In genomic region chr7:90152642-90153253, GRCh38 we compare ENCODE assay signal across 9 cellular contexts. TPM values are rescaled to one million over a fixed set of nuclear protein-coding genes. Genes with fewer than 3 reads are reported as not detected.
DNase-seq lines count a peak whose midpoint lies in the region; ATAC-seq, FAIRE-seq and TF ChIP-seq lines count a peak whose summit lies in the region.
"Not testable (repeated sequence)": the region's sequence is repeated elsewhere in the genome, so short reads cannot be mapped to it uniquely, and the experiment has no call there.
"Had no signal": no experiment of that assay in that cellular context is flagged by ENCODE, and none has a peak within 500 bp of the region (broad histone marks: within the 10 kb centered on the region; RNA-seq: fewer than 3 reads in every experiment).

No MANE protein-coding gene starts in this region.

- not testable (repeated sequence) for H3K4me2 ChIP-seq in PC-3 (ENCODE audit: low read length); GM12878 (ENCODE audit: control insufficient read depth, insufficient read depth)

- not testable (repeated sequence) for H3K27me3 ChIP-seq in HAP-1 (ENCODE audit: low read depth); PC-3 (ENCODE audit: low read length); GM12878 (replicated peaks in 1 of 2; ENCODE audit: control insufficient read depth in 2 of 2, insufficient read depth in 2 of 2, low read length in 1 of 2); gastroesophageal sphincter

- not testable (repeated sequence) for H3K9ac ChIP-seq in PC-3 (ENCODE audit: low read length); GM12878 (ENCODE audit: control insufficient read depth, insufficient read depth, low read length)

- RAD21 ChIA-PET in GM12878 (lab: Charles Lee; ENCODE audit: unreplicated experiment) = interaction anchor here (0.7 to 3.9 kb wide), 16 partner anchors 35 to 479 kb away, joined by 3 to 41 read pairs (median 5); partner anchors contain the start of gene STEAP2

- CTCF ChIA-PET in PC-3 (lab: Charles Lee) (interaction anchor here (0.6 to 0.7 kb wide), 3 partner anchors 59 to 275 kb away, joined by 3 read pairs; partner anchors contain the start of gene STEAP2), GM12878 (lab: Yijun Ruan, JAX) (interaction anchor here (0.6 to 4.7 kb wide), 25 partner anchors 27 to 303 kb away, joined by 3 to 55 read pairs (median 7); no protein-coding TSS in a partner anchor)

- peak; percentile 58 for TF ChIP-seq CTCF in PC-3 (conservative IDR thresholded peaks at IDR 0.05; ENCODE audit: low read depth, low read length)
- peak; percentile 30 to 47 (median 33); a peak in 5 of 6 replicates for TF ChIP-seq CTCF in GM12878 (IDR thresholded peaks at IDR 0.05 in 2 of 3, conservative IDR thresholded peaks at IDR 0.05 in 1 of 3; ENCODE audit: control insufficient read depth in 2 of 3, extremely low read depth in 1 of 3, insufficient read depth in 1 of 3, low read depth in 3 of 3, low read length in 3 of 3)
- peak; percentile 49 to 71 (median 66) for TF ChIP-seq CTCF in gastroesophageal sphincter (IDR thresholded peaks at IDR 0.05)
- TF ChIP-seq CTCF in natural killer cell (IDR thresholded peaks at IDR 0.05) = peak; percentile 59

- not testable (repeated sequence) for BruUV-seq in PC-3 (replicated peaks; lab: Mats Ljungman, UMichigan); GM12878 (replicated peaks; lab: Mats Ljungman, UMichigan)

- H3K9me3 ChIP-seq in HAP-1; PC-3 (ENCODE audit: low read length); GM12878 (replicated peaks; ENCODE audit: control insufficient read depth, insufficient read depth, low read length); gastroesophageal sphincter: not testable (repeated sequence)

- TF ChIP-seq EP300 in GM12878 (IDR thresholded peaks at IDR 0.05; ENCODE audit: borderline replicate concordance in 1 of 2, control insufficient read depth in 1 of 2, low read depth in 2 of 2, low read length in 2 of 2); gastroesophageal sphincter (IDR thresholded peaks at IDR 0.05): not testable (repeated sequence)

- ATAC-seq in PC-3, GM12878, gastroesophageal sphincter, natural killer cell: not testable (repeated sequence)

- POLR2A ChIA-PET in PC-3 (lab: Charles Lee; ENCODE audit: unreplicated experiment) = not testable (repeated sequence)
- POLR2A ChIA-PET in GM12878 (lab: Charles Lee) = interaction anchor here (0.6 to 0.7 kb wide), 2 partner anchors 98 to 117 kb away, joined by 3 to 6 read pairs; no protein-coding TSS in a partner anchor

- in situ Hi-C loops in HAP-1 (cut with MboI; ENCODE audit: low sequenced_read_pairs) (loop anchor here (10.0 to 25.0 kb wide), 2 partner anchors 110 to 282 kb away; no protein-coding TSS in a partner anchor), GM12878 (cut with MboI) (loop anchor here (5.0 kb wide), 1 partner anchor 280 kb away; no protein-coding TSS in a partner anchor)

- TF ChIP-seq POLR2A in GM12878 (IDR thresholded peaks at IDR 0.05; ENCODE audit: low read depth, low read length); gastroesophageal sphincter (IDR thresholded peaks at IDR 0.05): not testable (repeated sequence)

- TF ChIP-seq RAD21 in GM12878 (IDR thresholded peaks at IDR 0.05; ENCODE audit: insufficient read depth, low read depth, low read length) = peak; percentile 70

- not testable (repeated sequence) for H3K4me1 Mint-ChIP-seq in natural killer cell

- H3K9me2 ChIP-seq in PC-3 (replicated peaks; ENCODE audit: low read length) = not testable (repeated sequence)

- not testable (repeated sequence) for FAIRE-seq in GM12878 (lab: Jason Lieb, UNC); urothelium cell line (lab: Jason Lieb, UNC)

- DNase-seq in DMS114 treated with DMSO at 0.1 percent for 48 hours (lab: John Stamatoyannopoulos, UW; ENCODE audit: unreplicated experiment) (peak; percentile 22), HAP-1 (ENCODE audit: low spot score in 2 of 2) (peak; percentile 52 to 93), NCI-H1417 (lab: John Stamatoyannopoulos, UW) (peak; percentile 28 to 80 (median 48)), PC-3 (peak; percentile 79), urothelium cell line (ENCODE audit: low spot score) (peak; percentile 24)
- DNase-seq in GM12878 (ENCODE audit: low read depth, low spot score); natural killer cell: not testable (repeated sequence)

- H3K4me3 Mint-ChIP-seq in natural killer cell = peak overlapping the region; percentile 21

- H3K27me3 Mint-ChIP-seq in natural killer cell (ENCODE audit: low read depth in 2 of 2) = peaks cover 14 to 26% of the 10 kb centered on the region in 2 donors

- not testable (repeated sequence) for H3K27ac Mint-ChIP-seq in natural killer cell

- not testable (repeated sequence) for H3K9me3 Mint-ChIP-seq in natural killer cell

- H3K4me1 ChIP-seq in HAP-1 (peaks cover 17% of the 10 kb centered on the region), PC-3 (ENCODE audit: insufficient read depth, low read length) (peaks cover 24% of the 10 kb centered on the region), gastroesophageal sphincter (peaks cover 0 to 12% (median 0%) of the 10 kb centered on the region in 3 donors)
- not testable (repeated sequence) for H3K4me1 ChIP-seq in GM12878 (ENCODE audit: control insufficient read depth, insufficient read depth, low read length)

- H2AFZ ChIP-seq in PC-3 (ENCODE audit: low read length); GM12878 (ENCODE audit: control insufficient read depth, low read depth, low read length): not testable (repeated sequence)

- H3K79me2 ChIP-seq in PC-3 (ENCODE audit: low read length) = peaks cover 13% of the 10 kb centered on the region; the same call in 1 of the 2 replicates
- H3K79me2 ChIP-seq in GM12878 (ENCODE audit: control insufficient read depth, insufficient read depth, low read length) = not testable (repeated sequence)

- not testable (repeated sequence) for H3K27ac ChIP-seq in PC-3 (ENCODE audit: low read length); GM12878 (ENCODE audit: control insufficient read depth, insufficient read depth); gastroesophageal sphincter

- H3F3A ChIP-seq in PC-3 (ENCODE audit: low read length, unreplicated experiment) = not testable (repeated sequence)

- SMC1A ChIA-PET in GM12878 (lab: Charles Lee; ENCODE audit: uncharacterized antibody, unreplicated experiment) = interaction anchor here (0.9 to 3.5 kb wide), 15 partner anchors 84 to 275 kb away, joined by 3 to 39 read pairs (median 7); partner anchors contain the start of gene CFAP69

- intact Hi-C loops in PC-3 (cut with micrococcal nuclease) = loop anchor here (1.0 kb wide), 3 partner anchors 110 to 275 kb away; no protein-coding TSS in a partner anchor
- intact Hi-C loops in GM12878 (cut with micrococcal nuclease; ENCODE audit: unreplicated experiment) = loop anchor here (5.0 kb wide), 1 partner anchor 260 kb away; no protein-coding TSS in a partner anchor
- intact Hi-C loops in natural killer cell (cut with micrococcal nuclease) = not testable (repeated sequence)

- not testable (repeated sequence) for H3K36me3 Mint-ChIP-seq in natural killer cell

- not testable (repeated sequence) for H4K20me1 ChIP-seq in PC-3 (ENCODE audit: low read length); GM12878 (ENCODE audit: control insufficient read depth, insufficient read depth)

- WGBS in GM12878 (ENCODE audit: insufficient coverage, insufficient replicate concordance, low lambda C conversion rate, missing lambda C conversion rate) = 34% methylated on average over 8 of the region's 9 CpGs
- WGBS in gastroesophageal sphincter (ENCODE audit: low coverage in 1 of 2), 2 donors = 33 to 63% methylated on average over 5 to 8 of the region's 9 CpGs

- H3K36me3 ChIP-seq in HAP-1 (replicated peaks); PC-3 (ENCODE audit: low read depth, low read length); GM12878 (ENCODE audit: control insufficient read depth in 2 of 2, insufficient read depth in 2 of 2, low read length in 1 of 2); gastroesophageal sphincter: not testable (repeated sequence)

- H3K4me3 ChIP-seq in HAP-1; PC-3 (ENCODE audit: low read length); GM12878; gastroesophageal sphincter: not testable (repeated sequence)

RNA-seq across cellular contexts. Expression of gene STEAP1, which starts 1.5 kb away (rescaled TPM):
- total RNA-seq in PC-3 (2014; rRNA removed) (15.7 and 21.2 TPM in 2 replicates), GM12878 (2014; rRNA removed) (3.4 and 4.6 TPM in 2 replicates), GM12878 (2014; rRNA removed; fragmentation: Illumina TruSeq; extraction: Trizol) (4.5 and 4.8 TPM in 2 replicates), GM12878 (2021) (2.1 and 3.2 TPM in 2 replicates), gastroesophageal sphincter (10 to 100 TPM in 3 of 4 donors, 1 to 10 TPM in 1; 2.6 to 14.2 (median 12.6) TPM), natural killer cell (not detected)
- 33.1 and 35.4 TPM in 2 replicates for total RNA-seq in GM12878 (2013; cell fraction: nucleolus; rRNA removed)
- polyA plus RNA-seq in GM12878 (2011; ENCODE audit: low read depth) = 0.50 TPM
- polyA plus RNA-seq in GM12878 (2011; rRNA removed) (44.6 and 67.7 TPM in 2 replicates), GM12878 (2014; fragmentation: Illumina TruSeq; extraction: Trizol) (5.1 and 6.4 TPM in 2 replicates), GM12878 (2014; fragmentation: Nextera tagmentation; extraction: Ambion mirVana) (1 to 10 TPM; 5.3 to 8.9 TPM), GM12878 (2014; rRNA removed) (4.1 and 4.7 TPM in 2 replicates), GM12878 (2016; fragmentation: Nextera tagmentation; extraction: Ambion mirVana) (1 to 10 TPM; 2.6 to 4.1 TPM)
- 21.2 and 22.4 TPM in 2 replicates for polyA plus RNA-seq in GM12878 (2011; cell fraction: cytosol; rRNA removed)
- 18.4 and 23.5 TPM in 2 replicates for polyA plus RNA-seq in GM12878 (2011; cell fraction: nucleus; rRNA removed)
- 0.66 and 0.69 TPM in 2 replicates for polyA plus RNA-seq in GM12878 (2012)
- polyA minus RNA-seq in GM12878 (2011; rRNA and poly(A)+ RNA removed) = 10.7 and 14.3 TPM in 2 replicates
- polyA minus RNA-seq in GM12878 (2011; cell fraction: cytosol; rRNA and poly(A)+ RNA removed) = 4.1 and 6.1 TPM in 2 replicates
- 7.0 and 7.3 TPM in 2 replicates for polyA minus RNA-seq in GM12878 (2011; cell fraction: nucleus; rRNA and poly(A)+ RNA removed)

RNA-seq across cellular contexts. Expression of gene STEAP2, which starts 58.8 kb away (rescaled TPM):
- total RNA-seq in PC-3 (2014; rRNA removed) (4.7 and 7.0 TPM in 2 replicates), GM12878 (2014; rRNA removed) (1.8 and 2.3 TPM in 2 replicates), GM12878 (2014; rRNA removed; fragmentation: Illumina TruSeq; extraction: Trizol) (2.0 TPM in 2 replicates), GM12878 (2021) (1.5 and 2.1 TPM in 2 replicates), gastroesophageal sphincter (10 to 100 TPM; 21.0 to 38.4 (median 25.0) TPM), natural killer cell (under 1 TPM in 2 of 3 donors, not detected in 1; 0.05 to 0.16 TPM)
- 45.8 and 46.4 TPM in 2 replicates for total RNA-seq in GM12878 (2013; cell fraction: nucleolus; rRNA removed)
- polyA plus RNA-seq in GM12878 (2011; ENCODE audit: low read depth) = 0.12 TPM
- polyA plus RNA-seq in GM12878 (2011; rRNA removed) (17.6 and 25.4 TPM in 2 replicates), GM12878 (2014; fragmentation: Illumina TruSeq; extraction: Trizol) (1.8 and 2.5 TPM in 2 replicates), GM12878 (2014; fragmentation: Nextera tagmentation; extraction: Ambion mirVana) (under 1 TPM; 0.64 to 0.80 TPM), GM12878 (2014; rRNA removed) (1.3 and 1.7 TPM in 2 replicates), GM12878 (2016; fragmentation: Nextera tagmentation; extraction: Ambion mirVana) (1 to 10 TPM in 1 of 2 experiments, under 1 TPM in 1; 0.81 to 1.2 TPM)
- polyA plus RNA-seq in GM12878 (2011; cell fraction: cytosol; rRNA removed) = 5.3 and 7.0 TPM in 2 replicates
- polyA plus RNA-seq in GM12878 (2011; cell fraction: nucleus; rRNA removed) = 18.3 and 21.6 TPM in 2 replicates
- 0.14 TPM in 2 replicates for polyA plus RNA-seq in GM12878 (2012)
- polyA minus RNA-seq in GM12878 (2011; rRNA and poly(A)+ RNA removed) = 18.4 and 20.3 TPM in 2 replicates
- 5.2 and 7.0 TPM in 2 replicates for polyA minus RNA-seq in GM12878 (2011; cell fraction: cytosol; rRNA and poly(A)+ RNA removed)
- polyA minus RNA-seq in GM12878 (2011; cell fraction: nucleus; rRNA and poly(A)+ RNA removed) = 15.4 and 20.6 TPM in 2 replicates
- total RNA-seq: activated naive CD8-positive, alpha-beta T cell treated with anti-CD3 and anti-CD28 coated beads for 36 hours had no signal
